Comparison of ENCODE assay signal across 9 cellular contexts in genomic region chr14:75450381-75451276, GRCh38. TPM values are rescaled to one million over a fixed set of nuclear protein-coding genes. Genes with fewer than 3 reads are reported as not detected.
A peak's percentile ranks its signal among the peaks of the same experiment; 100 is the strongest.
DNase-seq lines count a peak whose midpoint lies in the region; ATAC-seq, FAIRE-seq and TF ChIP-seq lines count a peak whose summit lies in the region.
"Had no signal": no experiment of that assay in that cellular context is flagged by ENCODE, and none has a peak within 500 bp of the region (broad histone marks: within the 10 kb centered on the region; RNA-seq: fewer than 3 reads in every experiment).

No MANE protein-coding gene starts in this region.

- no peak for FAIRE-seq in RCC 7860 (lab: Jason Lieb, UNC)

- no peaks in the 10 kb centered on the region for H3K9me3 ChIP-seq in ascending aorta
- no peaks in the 10 kb centered on the region for H3K9me3 ChIP-seq in right atrium auricular region

- H3K27ac ChIP-seq in ascending aorta (peak overlapping the region; percentile 24 to 60), right atrium auricular region (peak overlapping the region; percentile 40 to 43)

- H3K27me3 ChIP-seq in ascending aorta = no peaks in the 10 kb centered on the region
- H3K27me3 ChIP-seq in right atrium auricular region = no peaks in the 10 kb centered on the region

- DNase-seq in HK-2 (ENCODE audit: unreplicated experiment) = peak; percentile 21
- peak in 1 of 2 donors; percentile 81 for DNase-seq in ascending aorta (ENCODE audit: low spot score in 2 of 2)
- DNase-seq in right atrium auricular region (ENCODE audit: low spot score) = no peak
- DNase-seq in retinal pigment epithelial cell (ENCODE audit: low read depth) = peak; percentile 72
- no peak for DNase-seq in NOMO-1 treated with dmso at 0.1 percent for 144 hours (lab: John Stamatoyannopoulos, UW; ENCODE audit: unreplicated experiment)
- DNase-seq in middle frontal gyrus (ENCODE audit: extremely low spot score, low spot score) = no peak
- no peak for DNase-seq in RCC 7860 (ENCODE audit: low spot score)
- DNase-seq: GOT3 had no signal

- ATAC-seq in GM19324 (IDR thresholded peaks at IDR 0.05; ENCODE audit: low FRiP score, unreplicated experiment) = no peak

- TF ChIP-seq CTCF in ascending aorta (IDR thresholded peaks at IDR 0.05) (no peak), right atrium auricular region (IDR thresholded peaks at IDR 0.05) (no peak), retinal pigment epithelial cell (conservative IDR thresholded peaks at IDR 0.05; ENCODE audit: low read depth, low read length) (no peak)

- H3K4me3 ChIP-seq in ascending aorta (peak overlapping the region in 1 of 2 donors; percentile 9), right atrium auricular region (no peak overlapping the region), retinal pigment epithelial cell (ENCODE audit: low read length) (no peak overlapping the region)

- H3K36me3 ChIP-seq in ascending aorta = no peaks in the 10 kb centered on the region
- no peaks in the 10 kb centered on the region for H3K36me3 ChIP-seq in right atrium auricular region

- H3K4me1 ChIP-seq in ascending aorta = peaks cover 40 to 69% of the 10 kb centered on the region in 2 donors
- H3K4me1 ChIP-seq in right atrium auricular region = peaks cover 0 to 79% of the 10 kb centered on the region in 2 donors

- intact Hi-C loops in ascending aorta (cut with DNase I) = no loop called here

RNA-seq across cellular contexts. Expression of gene JDP2, which starts 22.8 kb away (rescaled TPM):
- total RNA-seq in ascending aorta (213 TPM), right atrium auricular region (10 to 100 TPM; 46.1 to 67.4 TPM)

Comparison
In these comparisons a context has a peak if more than half of its experiments do, and no peak if none do; other contexts are left out.
1. DNase-seq: peak in HK-2 (single experiment) and retinal pigment epithelial cell (single experiment); none in right atrium auricular region (single experiment), NOMO-1 treated with dmso at 0.1 percent for 144 hours (single experiment), middle frontal gyrus (single experiment) and RCC 7860 (single experiment).